Comparison of ENCODE assay signal across 25 cellular contexts in genomic region chr4:8355306-8355705, GRCh38.
DNase-seq lines count a peak whose midpoint lies in the region; ATAC-seq and TF ChIP-seq lines count a peak whose summit lies in the region.
"Had no signal": no experiment of that assay in that cellular context is flagged by ENCODE, and none has a peak within 500 bp of the region (broad histone marks: within the 10 kb centered on the region; RNA-seq: fewer than 3 reads in every experiment).

No MANE protein-coding gene starts in this region.

- no peak overlapping the region for H2AFZ ChIP-seq in smooth muscle cell (ENCODE audit: low read depth)
- H2AFZ ChIP-seq: neural progenitor cell had no signal

- no peak overlapping the region for H2BK5ac ChIP-seq in mesendoderm (ENCODE audit: low read length)

- H3K4me1 ChIP-seq in foreskin keratinocyte (peaks cover 11% of the 10 kb centered on the region), smooth muscle cell (ENCODE audit: low read depth) (peaks cover 10% of the 10 kb centered on the region), prostate gland (replicated peaks) (peaks cover 40% of the 10 kb centered on the region), mesendoderm (ENCODE audit: control insufficient read depth, low read depth, low read length) (no peaks in the 10 kb centered on the region)
- H3K4me1 ChIP-seq: neural progenitor cell had no signal

- H3K9ac ChIP-seq in smooth muscle cell (ENCODE audit: low read depth) (no peak overlapping the region), mesendoderm (ENCODE audit: low read length) (no peak overlapping the region)
- H3K9ac ChIP-seq: neural progenitor cell had no signal

- H2BK15ac ChIP-seq in mesendoderm (replicated peaks; ENCODE audit: low read depth), result no peak overlapping the region

- no peak overlapping the region for H2AK5ac ChIP-seq in mesendoderm (ENCODE audit: low read length)

- H3K4ac ChIP-seq in mesendoderm (ENCODE audit: low read depth, low read length), result no peak overlapping the region

- H3K9me3 ChIP-seq in WERI-Rb-1 (ENCODE audit: severe bottlenecking) (no peaks in the 10 kb centered on the region), smooth muscle cell (replicated peaks; ENCODE audit: low read depth) (no peaks in the 10 kb centered on the region), prostate gland (no peaks in the 10 kb centered on the region)
- H3K9me3 ChIP-seq: Caco-2, mucosa of descending colon, upper lobe of left lung had no signal

- H3K27ac ChIP-seq in WERI-Rb-1 (no peak overlapping the region), foreskin keratinocyte (no peak overlapping the region), smooth muscle cell (ENCODE audit: low read depth) (peak overlapping the region; percentile 53), prostate gland (peak overlapping the region in 1 of 2 donors; percentile 0), mesendoderm (ENCODE audit: low read depth, low read length) (no peak overlapping the region)
- H3K27ac ChIP-seq: dorsolateral prefrontal cortex, neural progenitor cell, upper lobe of left lung had no signal

- 46% methylated on average over 6 of the region's 6 CpGs for WGBS in smooth muscle cell (ENCODE audit: low lambda C conversion rate)
- 35% methylated on average over 6 of the region's 6 CpGs for WGBS in prostate gland
- no CpG with 5 or more reads among the region's 6 CpGs for WGBS in mesendoderm (ENCODE audit: extremely low coverage, insufficient coverage, low lambda C conversion rate)

- intact Hi-C loops in prostate gland (cut with DNase I), result no loop called here

- no peak overlapping the region for H3K56ac ChIP-seq in mesendoderm (ENCODE audit: low read length)

- peak; percentile 40 for ATAC-seq in foreskin keratinocyte
- ATAC-seq: left lobe of liver; mucosa of descending colon; stimulated activated naive CD8-positive, alpha-beta T cell treated with anti-CD3 and anti-CD28 coated beads, Interleukin-15, amount 100 ng/mL, for 72 hours had no signal

- H2BK120ac ChIP-seq in mesendoderm (ENCODE audit: low read depth, low read length), result no peak overlapping the region

- DNase-seq in HT1080 (ENCODE audit: low read depth), result peak; percentile 32
- peak; percentile 0 for DNase-seq in WERI-Rb-1
- DNase-seq in foreskin keratinocyte, result peak; percentile 38 to 56
- no peak for DNase-seq in smooth muscle cell (lab: John Stamatoyannopoulos, UW; ENCODE audit: unreplicated experiment)
- no peak for DNase-seq in prostate gland (ENCODE audit: low spot score)
- no peak for DNase-seq in NCI-H748 treated with DMSO at 0.1 percent for 48 hours (lab: John Stamatoyannopoulos, UW)
- DNase-seq in T-helper 2 cell, result no peak
- DNase-seq in mesendoderm, result no peak
- DNase-seq: activated CD4-positive, alpha-beta T cell treated with anti-CD3 and anti-CD28 coated beads, Interleukin-2, amount 50 U/mL, for 1 hour; activated CD8-positive, alpha-beta memory T cell treated with anti-CD3 and anti-CD28 coated beads, Interleukin-2, amount 50 U/mL, for 48 hours; activated effector memory CD4-positive, alpha-beta T cell treated with Interleukin-2 at 50 U/mL for 16 hours; Caco-2; caudate nucleus; HCEC 1CT; mucosa of descending colon; NCI-H2107; NCI-H526 treated with DMSO at 0.1 percent for 48 hours; SHP77 treated with DMSO at 0.1 percent for 48 hours; small intestine; stimulated activated CD4-positive, alpha-beta T cell treated with anti-CD3 and anti-CD28 coated beads, Interleukin-4, amount 100 ng/mL, for 1 hour; stimulated activated naive CD8-positive, alpha-beta T cell treated with anti-CD3 and anti-CD28 coated beads, Interleukin-15, amount 100 ng/mL, for 72 hours; upper lobe of left lung had no signal

- no peak for TF ChIP-seq CTCF in WERI-Rb-1 (IDR thresholded peaks at IDR 0.05; ENCODE audit: low read depth, low read length)
- no peak for TF ChIP-seq CTCF in foreskin keratinocyte (conservative IDR thresholded peaks at IDR 0.05)
- no peak for TF ChIP-seq CTCF in smooth muscle cell (IDR thresholded peaks at IDR 0.05; ENCODE audit: borderline replicate concordance, insufficient read depth, poor library complexity, severe bottlenecking)
- TF ChIP-seq CTCF in prostate gland (IDR thresholded peaks at IDR 0.05), result no peak

- no peak for TF ChIP-seq POLR2A in prostate gland (IDR thresholded peaks at IDR 0.05)

- peak overlapping the region; percentile 48 for H3K4me2 ChIP-seq in smooth muscle cell
- no peak overlapping the region for H3K4me2 ChIP-seq in mesendoderm (ENCODE audit: low read length)
- H3K4me2 ChIP-seq: neural progenitor cell had no signal

- H3F3A ChIP-seq in smooth muscle cell (ENCODE audit: low read depth), result peaks cover 4% of the 10 kb centered on the region

- no peaks in the 10 kb centered on the region for H3K27me3 ChIP-seq in WERI-Rb-1 (ENCODE audit: insufficient read depth, low read depth, severe bottlenecking)
- H3K27me3 ChIP-seq in foreskin keratinocyte, result peaks cover 30% of the 10 kb centered on the region
- no peaks in the 10 kb centered on the region for H3K27me3 ChIP-seq in smooth muscle cell (ENCODE audit: low read depth)
- H3K27me3 ChIP-seq in prostate gland (replicated peaks; ENCODE audit: insufficient read depth), result no peaks in the 10 kb centered on the region
- no peaks in the 10 kb centered on the region for H3K27me3 ChIP-seq in mesendoderm (ENCODE audit: insufficient read depth, low read length, poor library complexity)
- H3K27me3 ChIP-seq: dorsolateral prefrontal cortex, neural progenitor cell, upper lobe of left lung had no signal

- no peaks in the 10 kb centered on the region for H3K79me2 ChIP-seq in smooth muscle cell (ENCODE audit: low read depth)
- no peaks in the 10 kb centered on the region for H3K79me2 ChIP-seq in mesendoderm (ENCODE audit: control insufficient read depth, insufficient read depth, low read length)

- no peaks in the 10 kb centered on the region for H3K79me1 ChIP-seq in mesendoderm (ENCODE audit: low read length)

- H3K18ac ChIP-seq in mesendoderm (ENCODE audit: low read length), result no peak overlapping the region

- no peaks in the 10 kb centered on the region for H4K20me1 ChIP-seq in smooth muscle cell (ENCODE audit: low read depth)

- no peaks in the 10 kb centered on the region for H3K36me3 ChIP-seq in WERI-Rb-1
- H3K36me3 ChIP-seq in smooth muscle cell (ENCODE audit: low read depth), result no peaks in the 10 kb centered on the region
- H3K36me3 ChIP-seq in prostate gland, result no peaks in the 10 kb centered on the region
- no peaks in the 10 kb centered on the region for H3K36me3 ChIP-seq in mesendoderm (ENCODE audit: control insufficient read depth, insufficient read depth, low read length)
- H3K36me3 ChIP-seq: neural progenitor cell, upper lobe of left lung had no signal

- no peak overlapping the region for H3K23ac ChIP-seq in mesendoderm (ENCODE audit: low read length)

- H3K4me3 ChIP-seq in WERI-Rb-1 (ENCODE audit: low read depth, low read length) (no peak overlapping the region), smooth muscle cell (no peak overlapping the region), prostate gland (no peak overlapping the region), mesendoderm (ENCODE audit: low read length) (no peak overlapping the region)
- H3K4me3 ChIP-seq: dorsolateral prefrontal cortex, mucosa of descending colon, neural progenitor cell, upper lobe of left lung had no signal

- no peak overlapping the region for H4K5ac ChIP-seq in mesendoderm (ENCODE audit: low read length)

- H4K8ac ChIP-seq in mesendoderm (ENCODE audit: low read depth, low read length), result no peak overlapping the region

Comparison
In these comparisons a context has a peak if more than half of its experiments do, and no peak if none do; other contexts are left out.
1. DNase-seq: peak in HT1080 (single experiment), WERI-Rb-1 (single experiment) and foreskin keratinocyte (2 of 2); none in smooth muscle cell (single experiment), prostate gland (single experiment), NCI-H748 treated with DMSO at 0.1 percent for 48 hours (single experiment), T-helper 2 cell (0 of 5) and mesendoderm (single experiment).